8 cellular contexts compared by ENCODE assay signal in genomic region chr9:113590991-113591898, GRCh38.
DNase-seq lines count a peak whose midpoint lies in the region; ATAC-seq and TF ChIP-seq lines count a peak whose summit lies in the region.

No MANE protein-coding gene starts in this region.

- peak; percentile 67 to 96 (median 92) for TF ChIP-seq CTCF in esophagus squamous epithelium (IDR thresholded peaks at IDR 0.05)
- TF ChIP-seq CTCF in natural killer cell (IDR thresholded peaks at IDR 0.05): peak; percentile 69
- peak; percentile 89 to 94 (median 91) for TF ChIP-seq CTCF in testis (IDR thresholded peaks at IDR 0.05)

- H3K4me3 ChIP-seq in esophagus squamous epithelium (no peak overlapping the region), testis (no peak overlapping the region)

- peak; percentile 37 for ATAC-seq in GM18505 (IDR thresholded peaks at IDR 0.05; ENCODE audit: unreplicated experiment)
- ATAC-seq in HG03342 (IDR thresholded peaks at IDR 0.05; ENCODE audit: unreplicated experiment): peak; percentile 56
- ATAC-seq in natural killer cell: peak; percentile 58 to 65 (median 59)

- peaks cover 0 to 22% (median 0%) of the 10 kb centered on the region in 3 donors for H3K36me3 ChIP-seq in esophagus squamous epithelium
- H3K36me3 ChIP-seq in testis (ENCODE audit: low read depth, missing control alignments): no peaks in the 10 kb centered on the region

- no peaks in the 10 kb centered on the region for H3K27me3 Mint-ChIP-seq in natural killer cell (ENCODE audit: low read depth in 2 of 2)

- peaks cover 52 to 73% of the 10 kb centered on the region in 2 donors for H3K4me1 Mint-ChIP-seq in natural killer cell

- 33 to 46% methylated on average over 14 to 16 of the region's 20 CpGs for WGBS in esophagus squamous epithelium, 2 donors
- WGBS in testis, 2 donors: 50 to 59% methylated on average over 10 to 20 of the region's 20 CpGs

- TF ChIP-seq POLR2A in GM18505 (IDR thresholded peaks at IDR 0.05; ENCODE audit: borderline replicate concordance, extremely low read depth, insufficient read depth, insufficient read length) (no peak), esophagus squamous epithelium (IDR thresholded peaks at IDR 0.05) (no peak), testis (IDR thresholded peaks at IDR 0.05) (no peak)

- no peaks in the 10 kb centered on the region for H3K9me3 Mint-ChIP-seq in natural killer cell

- intact Hi-C loops in esophagus squamous epithelium (cut with DNase I) (loop anchor here (5.0 kb wide), 1 partner anchor 144 kb away; no protein-coding TSS in a partner anchor), natural killer cell (cut with micrococcal nuclease) (loop anchor here (1.0 kb wide), 1 partner anchor 64 kb away; no protein-coding TSS in a partner anchor), testis (cut with DNase I; ENCODE audit: low total_unique reads) (no loop called here)

- H3K4me1 ChIP-seq in esophagus squamous epithelium (peaks cover 16 to 93% (median 55%) of the 10 kb centered on the region in 3 donors), testis (peaks cover 56% of the 10 kb centered on the region)

- H3K27ac Mint-ChIP-seq in natural killer cell: peak overlapping the region; percentile 89 to 93

- peak; percentile 79 for DNase-seq in AG08396 (ENCODE audit: low spot score)
- peak; percentile 62 for DNase-seq in NOMO-1 treated with dmso at 0.1 percent for 144 hours (lab: John Stamatoyannopoulos, UW; ENCODE audit: unreplicated experiment)
- peak; percentile 91 for DNase-seq in activated CD8-positive, alpha-beta memory T cell treated with anti-CD3 and anti-CD28 coated beads, Interleukin-2, amount 50 U/mL, for 48 hours
- no peak for DNase-seq in esophagus squamous epithelium (lab: John Stamatoyannopoulos, UW)
- peak; percentile 52 for DNase-seq in natural killer cell
- peak; percentile 91 for DNase-seq in testis

- H3K36me3 Mint-ChIP-seq in natural killer cell: no peaks in the 10 kb centered on the region

- H3K9me3 ChIP-seq in esophagus squamous epithelium (no peaks in the 10 kb centered on the region), testis (no peaks in the 10 kb centered on the region)

- peak overlapping the region; percentile 28 for H3K4me3 Mint-ChIP-seq in natural killer cell

- H3K27ac ChIP-seq in esophagus squamous epithelium (peak overlapping the region; percentile 40 to 62 (median 56)), testis (peak overlapping the region in 1 of 2 donors; percentile 27)

- H3K27me3 ChIP-seq in esophagus squamous epithelium (no peaks in the 10 kb centered on the region), testis (no peaks in the 10 kb centered on the region)
